2 cellular contexts compared by ENCODE assay signal in the genomic region with DNA sequence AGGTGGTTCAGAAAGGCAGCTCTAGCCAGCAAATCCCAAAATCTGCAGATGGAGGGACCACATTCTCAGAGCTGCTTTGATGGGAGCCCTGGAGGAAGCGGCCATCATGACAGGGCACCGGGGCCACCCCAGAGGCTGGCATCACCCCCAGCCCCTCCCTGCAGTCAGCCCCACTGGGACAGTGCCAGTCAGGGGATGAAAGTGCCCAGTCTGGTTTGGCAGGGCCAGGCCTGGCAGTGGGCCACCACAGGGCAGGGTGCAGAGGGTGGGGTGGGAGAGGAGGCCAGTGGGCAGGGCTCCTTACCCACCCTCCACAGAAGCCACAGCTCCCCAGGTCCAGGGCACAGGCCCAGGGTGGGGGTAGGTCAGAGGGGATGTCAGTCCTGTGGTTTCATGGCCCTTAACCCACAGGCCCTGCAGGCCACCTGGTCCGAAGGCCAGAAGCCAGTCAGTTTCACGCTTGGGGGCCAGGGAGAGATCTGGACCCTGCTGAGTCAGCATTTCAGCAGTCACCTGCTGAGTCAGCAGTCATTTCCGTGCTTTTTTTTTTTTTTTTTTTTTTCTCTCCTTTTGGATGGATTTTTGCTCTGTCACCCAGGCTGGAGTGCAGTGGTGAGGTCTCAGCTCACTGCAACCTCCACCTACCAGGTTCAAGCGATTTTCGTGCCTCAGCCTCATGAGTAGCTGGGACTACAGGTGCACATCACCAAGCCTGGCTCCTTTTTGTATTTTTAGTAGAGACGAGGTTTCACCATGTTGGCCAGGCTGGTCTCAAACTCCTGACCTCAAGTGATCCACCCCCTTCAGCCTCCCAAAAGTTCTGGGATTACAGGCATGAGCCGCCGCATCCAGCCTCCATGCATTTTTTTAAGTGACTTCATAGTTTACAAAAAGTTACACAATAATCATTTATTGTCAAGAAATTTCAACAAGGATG.
TF ChIP-seq lines count a peak whose summit lies in the region.

No MANE protein-coding gene starts in this region.

TF ChIP-seq in Ishikawa, 13 proteins besides CTCF, POLR2A, EP300 and RAD21:
- TF ChIP-seq ZBTB7A (IDR thresholded peaks at IDR 0.05; ENCODE audit: low read depth): 0 out of 2 replicates have a peak, but pooled peaks have one; percentile 30
- no peak for TF ChIP-seq CEBPB (IDR thresholded peaks at IDR 0.05)
- TF ChIP-seq, protein P1, sequence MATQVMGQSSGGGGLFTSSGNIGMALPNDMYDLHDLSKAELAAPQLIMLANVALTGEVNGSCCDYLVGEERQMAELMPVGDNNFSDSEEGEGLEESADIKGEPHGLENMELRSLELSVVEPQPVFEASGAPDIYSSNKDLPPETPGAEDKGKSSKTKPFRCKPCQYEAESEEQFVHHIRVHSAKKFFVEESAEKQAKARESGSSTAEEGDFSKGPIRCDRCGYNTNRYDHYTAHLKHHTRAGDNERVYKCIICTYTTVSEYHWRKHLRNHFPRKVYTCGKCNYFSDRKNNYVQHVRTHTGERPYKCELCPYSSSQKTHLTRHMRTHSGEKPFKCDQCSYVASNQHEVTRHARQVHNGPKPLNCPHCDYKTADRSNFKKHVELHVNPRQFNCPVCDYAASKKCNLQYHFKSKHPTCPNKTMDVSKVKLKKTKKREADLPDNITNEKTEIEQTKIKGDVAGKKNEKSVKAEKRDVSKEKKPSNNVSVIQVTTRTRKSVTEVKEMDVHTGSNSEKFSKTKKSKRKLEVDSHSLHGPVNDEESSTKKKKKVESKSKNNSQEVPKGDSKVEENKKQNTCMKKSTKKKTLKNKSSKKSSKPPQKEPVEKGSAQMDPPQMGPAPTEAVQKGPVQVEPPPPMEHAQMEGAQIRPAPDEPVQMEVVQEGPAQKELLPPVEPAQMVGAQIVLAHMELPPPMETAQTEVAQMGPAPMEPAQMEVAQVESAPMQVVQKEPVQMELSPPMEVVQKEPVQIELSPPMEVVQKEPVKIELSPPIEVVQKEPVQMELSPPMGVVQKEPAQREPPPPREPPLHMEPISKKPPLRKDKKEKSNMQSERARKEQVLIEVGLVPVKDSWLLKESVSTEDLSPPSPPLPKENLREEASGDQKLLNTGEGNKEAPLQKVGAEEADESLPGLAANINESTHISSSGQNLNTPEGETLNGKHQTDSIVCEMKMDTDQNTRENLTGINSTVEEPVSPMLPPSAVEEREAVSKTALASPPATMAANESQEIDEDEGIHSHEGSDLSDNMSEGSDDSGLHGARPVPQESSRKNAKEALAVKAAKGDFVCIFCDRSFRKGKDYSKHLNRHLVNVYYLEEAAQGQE (IDR thresholded peaks at IDR 0.05; ENCODE audit: low read depth): no peak
- TF ChIP-seq YY1 (IDR thresholded peaks at IDR 0.05; ENCODE audit: low read depth): 0 out of 2 replicates have a peak, but pooled peaks have one; percentile 48
- TF ChIP-seq TCF12 (IDR thresholded peaks at IDR 0.05; ENCODE audit: low read depth): peak; percentile 72; the same call in 1 of the 2 replicates
- TF ChIP-seq NFIC (IDR thresholded peaks at IDR 0.05): peak; percentile 97
- TF ChIP-seq TEAD4 (IDR thresholded peaks at IDR 0.05): no peak
- TF ChIP-seq, protein P2, sequence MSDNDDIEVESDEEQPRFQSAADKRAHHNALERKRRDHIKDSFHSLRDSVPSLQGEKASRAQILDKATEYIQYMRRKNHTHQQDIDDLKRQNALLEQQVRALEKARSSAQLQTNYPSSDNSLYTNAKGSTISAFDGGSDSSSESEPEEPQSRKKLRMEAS (IDR thresholded peaks at IDR 0.05): peak; percentile 30; the same call in 1 of the 2 replicates

TF ChIP-seq in K562, 482 proteins besides CTCF, POLR2A, EP300 and RAD21 (continues in another document):
- peak; percentile 41 for TF ChIP-seq NUFIP1 (IDR thresholded peaks at IDR 0.05; ENCODE audit: partially characterized antibody)
- TF ChIP-seq CC2D1A (IDR thresholded peaks at IDR 0.05): peak; percentile 46; the same call in 1 of the 2 replicates
- TF ChIP-seq, protein P3, sequence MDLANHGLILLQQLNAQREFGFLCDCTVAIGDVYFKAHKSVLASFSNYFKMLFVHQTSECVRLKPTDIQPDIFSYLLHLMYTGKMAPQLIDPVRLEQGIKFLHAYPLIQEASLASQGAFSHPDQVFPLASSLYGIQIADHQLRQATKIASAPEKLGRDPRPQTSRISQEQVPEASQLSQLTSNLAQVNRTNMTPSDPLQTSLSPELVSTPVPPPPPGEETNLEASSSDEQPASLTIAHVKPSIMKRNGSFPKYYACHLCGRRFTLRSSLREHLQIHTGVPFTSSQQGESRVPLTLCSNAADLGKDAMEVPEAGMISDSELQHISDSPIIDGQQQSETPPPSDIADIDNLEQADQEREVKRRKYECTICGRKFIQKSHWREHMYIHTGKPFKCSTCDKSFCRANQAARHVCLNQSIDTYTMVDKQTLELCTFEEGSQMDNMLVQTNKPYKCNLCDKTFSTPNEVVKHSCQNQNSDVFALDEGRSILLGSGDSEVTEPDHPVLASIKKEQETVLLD (IDR thresholded peaks at IDR 0.05): no peak
- TF ChIP-seq C11orf30 (IDR thresholded peaks at IDR 0.05; ENCODE audit: low read depth): peak; percentile 100
- peak; percentile 71 for TF ChIP-seq SMARCE1 (IDR thresholded peaks at IDR 0.05)
- no peak for TF ChIP-seq HDAC3 (IDR thresholded peaks at IDR 0.05; ENCODE audit: borderline replicate concordance, partially characterized antibody)
- TF ChIP-seq HOXB6 (CRISPR knock-in tag; IDR thresholded peaks at IDR 0.05; ENCODE audit: borderline replicate concordance): no peak
- peak; percentile 99 for TF ChIP-seq BACH1 (tag; IDR thresholded peaks at IDR 0.05)
- TF ChIP-seq MCM7 (IDR thresholded peaks at IDR 0.05): peak in 1 of 2 experiments; percentile 59; a peak in 1 of 4 replicates
- TF ChIP-seq SNRNP70 (optimal IDR thresholded peaks at IDR 0.05; ENCODE audit: low read depth, low read length): peak; percentile 21
- TF ChIP-seq ZNF24 (IDR thresholded peaks at IDR 0.05): no peak
- TF ChIP-seq MCM2 (IDR thresholded peaks at IDR 0.05; ENCODE audit: low read depth): no peak
- no peak for TF ChIP-seq CBX5 (IDR thresholded peaks at IDR 0.05; ENCODE audit: borderline replicate concordance, low read depth)
- no peak for TF ChIP-seq ZNF263 (CRISPR knock-in tag; IDR thresholded peaks at IDR 0.05; ENCODE audit: borderline replicate concordance)
- TF ChIP-seq ATF7 (IDR thresholded peaks at IDR 0.05): peak; percentile 37; the same call in 1 of the 2 replicates
- peak; percentile 65 for TF ChIP-seq ARID1B (IDR thresholded peaks at IDR 0.05)
- TF ChIP-seq JUND (IDR thresholded peaks at IDR 0.05; ENCODE audit: borderline replicate concordance, low read depth, low read length): peak; percentile 74
- TF ChIP-seq JUND (tag; IDR thresholded peaks at IDR 0.05; ENCODE audit: borderline replicate concordance, low read depth, low read length): peak; percentile 51; the same call in 1 of the 3 replicates
- TF ChIP-seq MTA3 (IDR thresholded peaks at IDR 0.05; ENCODE audit: borderline replicate concordance): 0 out of 2 replicates have a peak, but pooled peaks have one; percentile 24
- TF ChIP-seq ARNT (IDR thresholded peaks at IDR 0.05): peak in 1 of 2 experiments; percentile 61; a peak in 1 of 4 replicates
- 0 out of 2 replicates have a peak, but pooled peaks have one; percentile 18 for TF ChIP-seq MTA2 (IDR thresholded peaks at IDR 0.05; ENCODE audit: low read depth)
- TF ChIP-seq ZNF785 (CRISPR knock-in tag; IDR thresholded peaks at IDR 0.05): no peak
- TF ChIP-seq CREB1 (IDR thresholded peaks at IDR 0.05): no peak
- TF ChIP-seq CREB1 (CRISPR knock-in tag; IDR thresholded peaks at IDR 0.05): peak; percentile 22; the same call in 1 of the 2 replicates
- TF ChIP-seq NFE2 (IDR thresholded peaks at IDR 0.05; ENCODE audit: low read depth): peak; percentile 92
- peak; percentile 57; the same call in 1 of the 2 replicates for TF ChIP-seq CEBPB (tag; IDR thresholded peaks at IDR 0.05)
- TF ChIP-seq FOSL1 (tag; conservative IDR thresholded peaks at IDR 0.05): peak; percentile 70
- TF ChIP-seq, protein P4, sequence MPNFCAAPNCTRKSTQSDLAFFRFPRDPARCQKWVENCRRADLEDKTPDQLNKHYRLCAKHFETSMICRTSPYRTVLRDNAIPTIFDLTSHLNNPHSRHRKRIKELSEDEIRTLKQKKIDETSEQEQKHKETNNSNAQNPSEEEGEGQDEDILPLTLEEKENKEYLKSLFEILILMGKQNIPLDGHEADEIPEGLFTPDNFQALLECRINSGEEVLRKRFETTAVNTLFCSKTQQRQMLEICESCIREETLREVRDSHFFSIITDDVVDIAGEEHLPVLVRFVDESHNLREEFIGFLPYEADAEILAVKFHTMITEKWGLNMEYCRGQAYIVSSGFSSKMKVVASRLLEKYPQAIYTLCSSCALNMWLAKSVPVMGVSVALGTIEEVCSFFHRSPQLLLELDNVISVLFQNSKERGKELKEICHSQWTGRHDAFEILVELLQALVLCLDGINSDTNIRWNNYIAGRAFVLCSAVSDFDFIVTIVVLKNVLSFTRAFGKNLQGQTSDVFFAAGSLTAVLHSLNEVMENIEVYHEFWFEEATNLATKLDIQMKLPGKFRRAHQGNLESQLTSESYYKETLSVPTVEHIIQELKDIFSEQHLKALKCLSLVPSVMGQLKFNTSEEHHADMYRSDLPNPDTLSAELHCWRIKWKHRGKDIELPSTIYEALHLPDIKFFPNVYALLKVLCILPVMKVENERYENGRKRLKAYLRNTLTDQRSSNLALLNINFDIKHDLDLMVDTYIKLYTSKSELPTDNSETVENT (CRISPR knock-in tag; IDR thresholded peaks at IDR 0.05): 0 out of 2 replicates have a peak, but pooled peaks have one; percentile 38
- TF ChIP-seq TRIM24 (IDR thresholded peaks at IDR 0.05): no peak
- peak; percentile 98 for TF ChIP-seq ZNF384 (IDR thresholded peaks at IDR 0.05; ENCODE audit: low read depth, low read length)
- no peak for TF ChIP-seq SIN3A (IDR thresholded peaks at IDR 0.05; ENCODE audit: borderline replicate concordance in 2 of 2, control insufficient read depth in 1 of 2, low read depth in 2 of 2, low read length in 2 of 2)
- no peak for TF ChIP-seq KAT7 (CRISPR knock-in tag; IDR thresholded peaks at IDR 0.05; ENCODE audit: borderline replicate concordance)
- TF ChIP-seq DPF2 (IDR thresholded peaks at IDR 0.05): peak; percentile 83
- peak; percentile 77 for TF ChIP-seq SMARCA4 (IDR thresholded peaks at IDR 0.05)
- TF ChIP-seq NFATC3 (IDR thresholded peaks at IDR 0.05): no peak
- peak; percentile 35; the same call in 1 of the 2 replicates for TF ChIP-seq ESRRA (IDR thresholded peaks at IDR 0.05; ENCODE audit: borderline replicate concordance, low read depth)
- TF ChIP-seq, protein P5, sequence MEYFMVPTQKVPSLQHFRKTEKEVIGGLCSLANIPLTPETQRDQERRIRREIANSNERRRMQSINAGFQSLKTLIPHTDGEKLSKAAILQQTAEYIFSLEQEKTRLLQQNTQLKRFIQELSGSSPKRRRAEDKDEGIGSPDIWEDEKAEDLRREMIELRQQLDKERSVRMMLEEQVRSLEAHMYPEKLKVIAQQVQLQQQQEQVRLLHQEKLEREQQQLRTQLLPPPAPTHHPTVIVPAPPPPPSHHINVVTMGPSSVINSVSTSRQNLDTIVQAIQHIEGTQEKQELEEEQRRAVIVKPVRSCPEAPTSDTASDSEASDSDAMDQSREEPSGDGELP (CRISPR knock-in tag; IDR thresholded peaks at IDR 0.05; ENCODE audit: borderline replicate concordance): peak; percentile 71
- TF ChIP-seq ZEB2 (IDR thresholded peaks at IDR 0.05): peak; percentile 17; the same call in 1 of the 2 replicates
- peak; percentile 33; the same call in 1 of the 2 replicates for TF ChIP-seq CBFA2T2 (conservative IDR thresholded peaks at IDR 0.05)
- TF ChIP-seq RBFOX2 (IDR thresholded peaks at IDR 0.05; ENCODE audit: low read depth, low read length): peak; percentile 45
- no peak for TF ChIP-seq L3MBTL2 (IDR thresholded peaks at IDR 0.05)
- TF ChIP-seq HLTF (IDR thresholded peaks at IDR 0.05): no peak
- TF ChIP-seq POLR3G (IDR thresholded peaks at IDR 0.05; ENCODE audit: extremely low read depth, insufficient read length, insufficient replicate concordance): no peak
- no peak for TF ChIP-seq RFX5 (IDR thresholded peaks at IDR 0.05; ENCODE audit: low read depth, low read length)
- TF ChIP-seq, protein P6, sequence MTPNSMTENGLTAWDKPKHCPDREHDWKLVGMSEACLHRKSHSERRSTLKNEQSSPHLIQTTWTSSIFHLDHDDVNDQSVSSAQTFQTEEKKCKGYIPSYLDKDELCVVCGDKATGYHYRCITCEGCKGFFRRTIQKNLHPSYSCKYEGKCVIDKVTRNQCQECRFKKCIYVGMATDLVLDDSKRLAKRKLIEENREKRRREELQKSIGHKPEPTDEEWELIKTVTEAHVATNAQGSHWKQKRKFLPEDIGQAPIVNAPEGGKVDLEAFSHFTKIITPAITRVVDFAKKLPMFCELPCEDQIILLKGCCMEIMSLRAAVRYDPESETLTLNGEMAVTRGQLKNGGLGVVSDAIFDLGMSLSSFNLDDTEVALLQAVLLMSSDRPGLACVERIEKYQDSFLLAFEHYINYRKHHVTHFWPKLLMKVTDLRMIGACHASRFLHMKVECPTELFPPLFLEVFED (CRISPR knock-in tag; conservative IDR thresholded peaks at IDR 0.05): no peak
- TF ChIP-seq, protein P7, sequence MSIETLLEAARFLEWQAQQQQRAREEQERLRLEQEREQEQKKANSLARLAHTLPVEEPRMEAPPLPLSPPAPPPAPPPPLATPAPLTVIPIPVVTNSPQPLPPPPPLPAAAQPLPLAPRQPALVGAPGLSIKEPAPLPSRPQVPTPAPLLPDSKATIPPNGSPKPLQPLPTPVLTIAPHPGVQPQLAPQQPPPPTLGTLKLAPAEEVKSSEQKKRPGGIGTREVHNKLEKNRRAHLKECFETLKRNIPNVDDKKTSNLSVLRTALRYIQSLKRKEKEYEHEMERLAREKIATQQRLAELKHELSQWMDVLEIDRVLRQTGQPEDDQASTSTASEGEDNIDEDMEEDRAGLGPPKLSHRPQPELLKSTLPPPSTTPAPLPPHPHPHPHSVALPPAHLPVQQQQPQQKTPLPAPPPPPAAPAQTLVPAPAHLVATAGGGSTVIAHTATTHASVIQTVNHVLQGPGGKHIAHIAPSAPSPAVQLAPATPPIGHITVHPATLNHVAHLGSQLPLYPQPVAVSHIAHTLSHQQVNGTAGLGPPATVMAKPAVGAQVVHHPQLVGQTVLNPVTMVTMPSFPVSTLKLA (conservative IDR thresholded peaks at IDR 0.05): 0 out of 4 replicates have a peak, but pooled peaks of 1 of the 2 experiments have one; percentile 20
- peak; percentile 53; the same call in 1 of the 2 replicates for TF ChIP-seq CBFA2T3 (IDR thresholded peaks at IDR 0.05)
- TF ChIP-seq, protein P8, sequence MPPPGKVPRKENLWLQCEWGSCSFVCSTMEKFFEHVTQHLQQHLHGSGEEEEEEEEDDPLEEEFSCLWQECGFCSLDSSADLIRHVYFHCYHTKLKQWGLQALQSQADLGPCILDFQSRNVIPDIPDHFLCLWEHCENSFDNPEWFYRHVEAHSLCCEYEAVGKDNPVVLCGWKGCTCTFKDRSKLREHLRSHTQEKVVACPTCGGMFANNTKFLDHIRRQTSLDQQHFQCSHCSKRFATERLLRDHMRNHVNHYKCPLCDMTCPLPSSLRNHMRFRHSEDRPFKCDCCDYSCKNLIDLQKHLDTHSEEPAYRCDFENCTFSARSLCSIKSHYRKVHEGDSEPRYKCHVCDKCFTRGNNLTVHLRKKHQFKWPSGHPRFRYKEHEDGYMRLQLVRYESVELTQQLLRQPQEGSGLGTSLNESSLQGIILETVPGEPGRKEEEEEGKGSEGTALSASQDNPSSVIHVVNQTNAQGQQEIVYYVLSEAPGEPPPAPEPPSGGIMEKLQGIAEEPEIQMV (tag; conservative IDR thresholded peaks at IDR 0.05; ENCODE audit: low read depth): no peak
- TF ChIP-seq HDAC2 (IDR thresholded peaks at IDR 0.05): 0 out of 2 replicates have a peak, but pooled peaks have one; percentile 57
- no peak for TF ChIP-seq SMAD1 (IDR thresholded peaks at IDR 0.05; ENCODE audit: low read depth, low read length, partially characterized antibody)
- TF ChIP-seq CEBPG (CRISPR knock-in tag; IDR thresholded peaks at IDR 0.05): no peak
- peak in 1 of 2 experiments; percentile 42; a peak in 1 of 4 replicates for TF ChIP-seq CEBPG (tag; conservative IDR thresholded peaks at IDR 0.05 in 1 of 2, IDR thresholded peaks at IDR 0.05 in 1 of 2)
- TF ChIP-seq MAFK (IDR thresholded peaks at IDR 0.05; ENCODE audit: low read length): peak; percentile 100
